ENCODE assay signal across 8 cellular contexts in genomic region chr1:179034720-179035119, GRCh38. TPM values are rescaled to one million over a fixed set of nuclear protein-coding genes. Genes with fewer than 3 reads are reported as not detected.
DNase-seq lines count a peak whose midpoint lies in the region; ATAC-seq and TF ChIP-seq lines count a peak whose summit lies in the region.

No MANE protein-coding gene starts in this region.

- H3K9me3 ChIP-seq in Loucy (ENCODE audit: insufficient read depth, low read depth, low read length) = no peaks in the 10 kb centered on the region
- H3K9me3 ChIP-seq in endodermal cell (ENCODE audit: control insufficient read depth, low read length) = no peaks in the 10 kb centered on the region
- no peaks in the 10 kb centered on the region for H3K9me3 ChIP-seq in hepatocyte (ENCODE audit: low read depth)

- TF ChIP-seq CTCF in GM13977 (IDR thresholded peaks at IDR 0.05; ENCODE audit: extremely low read depth, insufficient read depth, missing control alignments) = no peak
- TF ChIP-seq CTCF in Loucy (conservative IDR thresholded peaks at IDR 0.05; ENCODE audit: low read length) = no peak
- TF ChIP-seq CTCF in endodermal cell (conservative IDR thresholded peaks at IDR 0.05) = no peak
- TF ChIP-seq CTCF in hepatocyte (IDR thresholded peaks at IDR 0.05; ENCODE audit: poor library complexity) = no peak

- H3K27ac ChIP-seq in endodermal cell (ENCODE audit: low read depth, low read length) (no peak overlapping the region), hepatocyte (no peak overlapping the region)

- H3K79me2 ChIP-seq in Loucy (ENCODE audit: insufficient read depth, low read length) (peaks cover 97% of the 10 kb centered on the region), hepatocyte (peaks cover 96% of the 10 kb centered on the region)

- in situ Hi-C loops in GM13977 (cut with MboI; ENCODE audit: low pct_unique_long_range_greater_than_20kb, low sequenced_read_pairs, unreplicated experiment) = no loop called here

- WGBS in endodermal cell (ENCODE audit: insufficient coverage in 1 of 2, insufficient read length in 1 of 2), 2 experiments = 83 to 84% methylated on average over 1 of the region's 1 CpG
- WGBS in hepatocyte (ENCODE audit: low lambda C conversion rate, missing lambda C conversion rate) = 95% methylated on average over 1 of the region's 1 CpG

- peak overlapping the region; percentile 24 for H3K9ac ChIP-seq in Loucy (ENCODE audit: low read depth, low read length, poor library complexity, severe bottlenecking)
- no peak overlapping the region for H3K9ac ChIP-seq in endodermal cell (ENCODE audit: extremely low read depth, low read length, poor library complexity, severe bottlenecking)

- H3K4me1 Mint-ChIP-seq in endodermal cell = peaks cover 48% of the 10 kb centered on the region

- peak overlapping the region; percentile 77 for H3K27ac Mint-ChIP-seq in endodermal cell

- H3K36me3 ChIP-seq in Loucy (ENCODE audit: insufficient read depth, low read length) (no peaks in the 10 kb centered on the region), endodermal cell (ENCODE audit: control insufficient read depth, insufficient read depth, low read length) (no peaks in the 10 kb centered on the region), hepatocyte (replicated peaks; ENCODE audit: insufficient read depth, low read depth) (no peaks in the 10 kb centered on the region)

- H4K20me1 ChIP-seq in Loucy (ENCODE audit: insufficient read depth, low read length, poor library complexity, severe bottlenecking) (peaks cover 43% of the 10 kb centered on the region), hepatocyte (ENCODE audit: insufficient read depth, poor library complexity, severe bottlenecking) (no peaks in the 10 kb centered on the region)

- peak; percentile 76 for DNase-seq in GM13977 (ENCODE audit: low spot score)
- no peak for DNase-seq in endodermal cell
- no peak for DNase-seq in hepatocyte (ENCODE audit: low spot score)
- DNase-seq in NCI-H69 (lab: John Stamatoyannopoulos, UW) = no peak
- no peak for DNase-seq in COLO829 (ENCODE audit: low spot score)
- no peak for DNase-seq in HT-29 (ENCODE audit: low spot score)

- no peak overlapping the region for H3K4me3 Mint-ChIP-seq in endodermal cell

- H3K4me2 ChIP-seq in Loucy (ENCODE audit: low read depth, low read length, poor library complexity, severe bottlenecking) = peak overlapping the region; percentile 29
- H3K4me2 ChIP-seq in hepatocyte = no peak overlapping the region

- H3K9me2 ChIP-seq in Loucy (replicated peaks; ENCODE audit: low read depth, low read length) (no peaks in the 10 kb centered on the region), hepatocyte (replicated peaks; ENCODE audit: insufficient read depth) (no peaks in the 10 kb centered on the region)

- H3K27me3 ChIP-seq in Loucy (ENCODE audit: insufficient read depth, low read length, poor library complexity, severe bottlenecking) = no peaks in the 10 kb centered on the region
- no peaks in the 10 kb centered on the region for H3K27me3 ChIP-seq in endodermal cell (ENCODE audit: control insufficient read depth, insufficient read depth, low read length, poor library complexity, severe bottlenecking)
- H3K27me3 ChIP-seq in hepatocyte = no peaks in the 10 kb centered on the region

- H3F3A ChIP-seq in Loucy (ENCODE audit: low read depth) = no peaks in the 10 kb centered on the region

- H3K4me1 ChIP-seq in Loucy (ENCODE audit: insufficient read depth, low read length, poor library complexity, severe bottlenecking) (peaks cover 56% of the 10 kb centered on the region), endodermal cell (ENCODE audit: control insufficient read depth, insufficient read depth, low read length) (peaks cover 14% of the 10 kb centered on the region), hepatocyte (ENCODE audit: insufficient read depth) (peaks cover 16% of the 10 kb centered on the region)

- peak; percentile 72 for ATAC-seq in GM21717 (IDR thresholded peaks at IDR 0.05; ENCODE audit: unreplicated experiment)

- H3K27me3 Mint-ChIP-seq in endodermal cell (ENCODE audit: insufficient read depth) = no peaks in the 10 kb centered on the region

- H3K4me3 ChIP-seq in Loucy (ENCODE audit: low read length, poor library complexity, severe bottlenecking) (no peak overlapping the region), endodermal cell (ENCODE audit: low read length) (no peak overlapping the region), hepatocyte (no peak overlapping the region)

- no peaks in the 10 kb centered on the region for H3K36me3 Mint-ChIP-seq in endodermal cell (ENCODE audit: low read depth)

- no peak overlapping the region for H2AFZ ChIP-seq in Loucy (ENCODE audit: low read length)
- no peak overlapping the region for H2AFZ ChIP-seq in hepatocyte

- peaks cover 2% of the 10 kb centered on the region for H3K9me3 Mint-ChIP-seq in endodermal cell

RNA-seq across cellular contexts. Expression of gene FAM20B, which starts 9.0 kb away (rescaled TPM):
- total RNA-seq in endodermal cell (10 to 100 TPM; 47.7 to 52.4 TPM), hepatocyte (26.0 and 37.6 TPM in 2 replicates)
- 30.8 TPM for polyA plus RNA-seq in endodermal cell (2013, experiment 1 of 2)
- 29.6 TPM for polyA plus RNA-seq in endodermal cell (2013, experiment 2 of 2)
- polyA plus RNA-seq in hepatocyte = 8.2 and 9.2 TPM in 2 replicates
- 20.1 and 25.0 TPM in 2 replicates for total RNA-seq in HT-29 (2014; rRNA removed; shearing (Covaris generic))

RNA-seq across cellular contexts. Expression of gene TOR3A, which starts 47.1 kb away (rescaled TPM):
- total RNA-seq in endodermal cell (10 to 100 TPM; 23.4 to 24.7 TPM), hepatocyte (20.3 and 20.5 TPM in 2 replicates)
- 13.7 TPM for polyA plus RNA-seq in endodermal cell (2013, experiment 1 of 2)
- 11.6 TPM for polyA plus RNA-seq in endodermal cell (2013, experiment 2 of 2)
- 21.3 and 24.5 TPM in 2 replicates for polyA plus RNA-seq in hepatocyte
- total RNA-seq in HT-29 (2014; rRNA removed; shearing (Covaris generic)) = 36.9 and 41.8 TPM in 2 replicates
